16 cellular contexts compared by ENCODE assay signal in genomic region chr4:87354168-87355102, GRCh38. TPM values are rescaled to one million over a fixed set of nuclear protein-coding genes. Genes with fewer than 3 reads are reported as not detected.
DNase-seq lines count a peak whose midpoint lies in the region; ATAC-seq, FAIRE-seq and TF ChIP-seq lines count a peak whose summit lies in the region.
"Had no signal": no experiment of that assay in that cellular context is flagged by ENCODE, and none has a peak within 500 bp of the region (broad histone marks: within the 10 kb centered on the region; RNA-seq: fewer than 3 reads in every experiment).

No MANE protein-coding gene starts in this region.

- H3K9me3 ChIP-seq in left ventricle myocardium inferior (replicated peaks) (no peaks in the 10 kb centered on the region), right atrium auricular region (no peaks in the 10 kb centered on the region), body of pancreas (no peaks in the 10 kb centered on the region), left lung (no peaks in the 10 kb centered on the region), small intestine (ENCODE audit: control insufficient read depth, low read depth) (no peaks in the 10 kb centered on the region)
- H3K9me3 ChIP-seq: spleen, transverse colon had no signal

- peak overlapping the region; percentile 54 for H3K27ac ChIP-seq in left ventricle myocardium inferior (replicated peaks)
- no peak overlapping the region for H3K27ac ChIP-seq in right atrium auricular region
- peak overlapping the region in 3 of 4 donors; percentile 54 to 76 (median 57) for H3K27ac ChIP-seq in body of pancreas
- peak overlapping the region; percentile 42 to 69 for H3K27ac ChIP-seq in left lung
- H3K27ac ChIP-seq in small intestine (ENCODE audit: low read depth in 1 of 2, low read length in 1 of 2): peak overlapping the region in 1 of 2 donors; percentile 8

- H3K4me1 ChIP-seq in left ventricle myocardium inferior (peaks cover 14% of the 10 kb centered on the region), right atrium auricular region (no peaks in the 10 kb centered on the region), body of pancreas (peaks cover 50% of the 10 kb centered on the region), left lung (peaks cover 0 to 15% of the 10 kb centered on the region in 2 donors), small intestine (ENCODE audit: control insufficient read depth in 2 of 2, insufficient read depth in 1 of 2, low read depth in 1 of 2, low read length in 1 of 2) (no peaks in the 10 kb centered on the region)

- H3K4me3 ChIP-seq in left ventricle myocardium inferior (no peak overlapping the region), right atrium auricular region (no peak overlapping the region), body of pancreas (no peak overlapping the region), left lung (no peak overlapping the region), small intestine (ENCODE audit: low read depth in 1 of 2, low read length in 2 of 2) (no peak overlapping the region)
- H3K4me3 ChIP-seq: spleen, transverse colon had no signal

- intact Hi-C loops in left ventricle myocardium inferior (cut with micrococcal nuclease) (loop anchor here (10.0 kb wide), 1 partner anchor 480 kb away; the partner anchor contains the start of gene MEPE), body of pancreas (cut with DNase I) (no loop called here), left lung (cut with DNase I) (no loop called here)

- TF ChIP-seq CTCF in left ventricle myocardium inferior (IDR thresholded peaks at IDR 0.05; ENCODE audit: borderline replicate concordance): no peak
- TF ChIP-seq CTCF in right atrium auricular region (IDR thresholded peaks at IDR 0.05): no peak
- no peak for TF ChIP-seq CTCF in body of pancreas (IDR thresholded peaks at IDR 0.05)
- TF ChIP-seq CTCF in left lung (IDR thresholded peaks at IDR 0.05): no peak

- TF ChIP-seq POLR2A in body of pancreas (IDR thresholded peaks at IDR 0.05): no peak

- 52 to 70% methylated on average over 7 of the region's 7 CpGs for WGBS in body of pancreas, 2 donors
- 63 to 89% (median 86%) methylated on average over 7 of the region's 7 CpGs for WGBS in small intestine, 3 donors

- H3K36me3 ChIP-seq in left ventricle myocardium inferior (peaks cover 12% of the 10 kb centered on the region), right atrium auricular region (peaks cover 10% of the 10 kb centered on the region), body of pancreas (replicated peaks in 1 of 2; ENCODE audit: insufficient read depth in 1 of 2, low read depth in 2 of 2) (no peaks in the 10 kb centered on the region), left lung (peaks cover 0 to 47% of the 10 kb centered on the region in 2 donors), small intestine (ENCODE audit: control insufficient read depth in 2 of 2, insufficient read depth in 2 of 2, low read length in 2 of 2) (peaks cover 0 to 25% of the 10 kb centered on the region in 2 donors)

- DNase-seq in left ventricle myocardium inferior: no peak
- no peak for DNase-seq in right atrium auricular region (ENCODE audit: low spot score)
- peak; percentile 31 to 62 (median 54) for DNase-seq in body of pancreas
- DNase-seq in left lung: no peak
- no peak for DNase-seq in SK-N-DZ (ENCODE audit: low spot score)
- DNase-seq in hypothalamus (lab: John Stamatoyannopoulos, UW): no peak
- no peak for DNase-seq in small intestine
- DNase-seq: activated effector memory CD4-positive, alpha-beta T cell treated with anti-CD3 and anti-CD28 coated beads, Interleukin-2, amount 50 U/mL, for 16 hours; DMS153; NCI-H1105; NCI-H446; spleen; transverse colon had no signal

- no peak for FAIRE-seq in small intestine (lab: Jason Lieb, UNC)
- FAIRE-seq: frontal cortex had no signal

- ATAC-seq in body of pancreas (peak; percentile 82), left lung (peak; percentile 85), HG02759 (IDR thresholded peaks at IDR 0.05; ENCODE audit: unreplicated experiment) (no peak)

- H3K27me3 ChIP-seq in left ventricle myocardium inferior (ENCODE audit: low read depth): no peaks in the 10 kb centered on the region
- no peaks in the 10 kb centered on the region for H3K27me3 ChIP-seq in right atrium auricular region
- H3K27me3 ChIP-seq in body of pancreas: no peaks in the 10 kb centered on the region
- H3K27me3 ChIP-seq in left lung: no peaks in the 10 kb centered on the region
- no peaks in the 10 kb centered on the region for H3K27me3 ChIP-seq in small intestine (ENCODE audit: control insufficient read depth in 2 of 2, insufficient read depth in 2 of 2, low read length in 2 of 2)
- H3K27me3 ChIP-seq: spleen, transverse colon had no signal

RNA-seq across cellular contexts. Expression of gene HSD17B13, which starts 31.8 kb away (rescaled TPM):
- 0.08 TPM for total RNA-seq in left ventricle myocardium inferior
- total RNA-seq in right atrium auricular region: not detected
- total RNA-seq in body of pancreas: 10 to 100 TPM in 1 of 2 donors, under 1 TPM in 1; 0.66 to 19.7 TPM
- 1 to 10 TPM in 1 of 2 donors, under 1 TPM in 1; 0.41 to 1.6 TPM for total RNA-seq in left lung
- polyA plus RNA-seq in SK-N-DZ (2014; cell fraction: cytosol; rRNA removed): 0.03 TPM in 1 of 2 replicates, not detected in the other
- polyA plus RNA-seq in SK-N-DZ (2014; cell fraction: nucleus; rRNA removed): 0.24 and 0.70 TPM in 2 replicates
- polyA plus RNA-seq in small intestine: under 1 TPM; 0.13 to 0.67 (median 0.27) TPM
- total RNA-seq: A673 had no signal

RNA-seq across cellular contexts. Expression of gene HSD17B11, which starts 36.6 kb away (rescaled TPM):
- 11.7 TPM for total RNA-seq in left ventricle myocardium inferior
- 10 to 100 TPM; 32.4 to 33.8 TPM for total RNA-seq in right atrium auricular region
- 100 to 1,000 TPM in 1 of 2 donors, 10 to 100 TPM in 1; 21.4 to 105 TPM for total RNA-seq in body of pancreas
- 10 to 100 TPM; 64.9 to 79.4 TPM for total RNA-seq in left lung
- polyA plus RNA-seq in SK-N-DZ (2014; cell fraction: cytosol; rRNA removed): 108 and 115 TPM in 2 replicates
- 51.3 and 60.0 TPM in 2 replicates for polyA plus RNA-seq in SK-N-DZ (2014; cell fraction: nucleus; rRNA removed)
- 100 to 1,000 TPM; 196 to 420 (median 292) TPM for polyA plus RNA-seq in small intestine

Comparison
In these comparisons a context has a peak if more than half of its experiments do, and no peak if none do; other contexts are left out.
1. H3K27ac ChIP-seq: peak in left ventricle myocardium inferior (single experiment), body of pancreas (3 of 4) and left lung (2 of 2); none in right atrium auricular region (0 of 2).
2. DNase-seq: peak in body of pancreas (4 of 4); none in left ventricle myocardium inferior (single experiment), right atrium auricular region (single experiment), left lung (0 of 2), SK-N-DZ (single experiment), hypothalamus (0 of 51) and small intestine (single experiment).